10 cellular contexts compared by ENCODE assay signal in genomic region chr7:2634265-2635145, GRCh38. TPM values are rescaled to one million over a fixed set of nuclear protein-coding genes. Genes with fewer than 3 reads are reported as not detected.
DNase-seq lines count a peak whose midpoint lies in the region; ATAC-seq and TF ChIP-seq lines count a peak whose summit lies in the region.
"Had no signal": no experiment of that assay in that cellular context is flagged by ENCODE, and none has a peak within 500 bp of the region (broad histone marks: within the 10 kb centered on the region; RNA-seq: fewer than 3 reads in every experiment).

No MANE protein-coding gene starts in this region.

- H3K36me3 Mint-ChIP-seq in naive B cell: no peaks in the 10 kb centered on the region

- no TSS peak for BruUV-seq in IMR-90 (replicated peaks; lab: Mats Ljungman, UMichigan)

- dilution Hi-C loops in IMR-90 (cut with HindIII; ENCODE audit: low sequenced_read_pairs, unreplicated experiment): no loop called here

- H4K91ac ChIP-seq in IMR-90 (ENCODE audit: insufficient read depth, low read depth, low read length): peak overlapping the region; percentile 75

- intact Hi-C loops in IMR-90 (cut with micrococcal nuclease): loop anchor here (5.0 kb wide), 1 partner anchor 77 kb away; the partner anchor contains the start of genes BRAT1 and IQCE

- H3K18ac ChIP-seq in IMR-90 (ENCODE audit: low read depth, low read length): peak overlapping the region; percentile 16; the same call in 1 of the 2 replicates

- peak overlapping the region; percentile 32 for H2AK5ac ChIP-seq in IMR-90 (ENCODE audit: low read depth, low read length)

- peak overlapping the region; percentile 93 for H3K4ac ChIP-seq in IMR-90 (ENCODE audit: low read depth, low read length)

- peak overlapping the region; percentile 71 for H2BK120ac ChIP-seq in IMR-90 (ENCODE audit: low read depth, low read length)

- peaks cover 10 to 72% of the 10 kb centered on the region in 2 experiments; a peak in 3 of 4 replicates for H3K79me1 ChIP-seq in IMR-90 (ENCODE audit: low read depth in 1 of 2, low read length in 2 of 2)

- peak overlapping the region; percentile 67 for H3K23ac ChIP-seq in IMR-90 (ENCODE audit: low read depth, low read length)

- H4K20me1 ChIP-seq in IMR-90 (ENCODE audit: insufficient read depth, low read length): peaks cover 65% of the 10 kb centered on the region

- H3K27ac ChIP-seq in IMR-90 (ENCODE audit: insufficient read depth, low read length): peak overlapping the region; percentile 81
- peak overlapping the region; percentile 75 for H3K27ac ChIP-seq in cingulate gyrus (ENCODE audit: low read depth, low read length)

- peak overlapping the region; percentile 89 for H2BK5ac ChIP-seq in IMR-90 (ENCODE audit: low read depth, low read length, poor library complexity, severe bottlenecking)

- peaks cover 1% of the 10 kb centered on the region; the same call in 1 of the 2 replicates for H3K36me3 ChIP-seq in IMR-90 (ENCODE audit: control insufficient read depth, insufficient read depth, low read length)

- peak overlapping the region; percentile 21 for H3K9ac ChIP-seq in IMR-90 (ENCODE audit: low read depth, low read length)

- no peaks in the 10 kb centered on the region for H3K27me3 ChIP-seq in IMR-90 (ENCODE audit: control insufficient read depth, insufficient read depth, low read length)

- no peak overlapping the region for H3K56ac ChIP-seq in IMR-90 (ENCODE audit: extremely low read depth, insufficient read depth, low read length)

- peaks cover 23% of the 10 kb centered on the region for H3K9me1 ChIP-seq in IMR-90 (ENCODE audit: insufficient read depth, low read length)

- H2AFZ ChIP-seq in IMR-90 (replicated peaks; ENCODE audit: low read length, poor library complexity): peak overlapping the region; percentile 19

- H3K27me3 Mint-ChIP-seq in naive B cell: no peaks in the 10 kb centered on the region

- H3K9me3 ChIP-seq in IMR-90 (ENCODE audit: control insufficient read depth, insufficient read depth, low read length): no peaks in the 10 kb centered on the region

- peak overlapping the region; percentile 100 for H2AK9ac ChIP-seq in IMR-90 (replicated peaks; ENCODE audit: low read depth, low read length, poor library complexity)

- H3K27ac Mint-ChIP-seq in naive B cell: peak overlapping the region in 4 of 6 donors; percentile 21 to 84 (median 66)

- ATAC-seq in IMR-90 (ENCODE audit: low read depth) (no peak), naive B cell (ENCODE audit: low read depth in 2 of 2) (no peak), HG03469 (IDR thresholded peaks at IDR 0.05; ENCODE audit: unreplicated experiment) (no peak), HG02588 (IDR thresholded peaks at IDR 0.05; ENCODE audit: unreplicated experiment) (no peak)

- no peak for TF ChIP-seq CTCF in AG04449 (IDR thresholded peaks at IDR 0.05; ENCODE audit: insufficient read depth, low read length, missing control alignments)
- TF ChIP-seq CTCF in IMR-90 (conservative IDR thresholded peaks at IDR 0.05; ENCODE audit: low read depth, low read length): no peak

- peak overlapping the region; percentile 50 to 99 (median 87) for H3K4me3 Mint-ChIP-seq in naive B cell

- H4K5ac ChIP-seq in IMR-90 (ENCODE audit: low read depth, low read length): no peak overlapping the region

- peaks cover 46% of the 10 kb centered on the region for H3K4me1 ChIP-seq in IMR-90 (ENCODE audit: control insufficient read depth, insufficient read depth, low read length)

- TF ChIP-seq RAD21 in IMR-90 (IDR thresholded peaks at IDR 0.05; ENCODE audit: low read length): no peak

- no peak for TF ChIP-seq POLR2A in IMR-90 (IDR thresholded peaks at IDR 0.05; ENCODE audit: low read depth, low read length)

- in situ Hi-C loops in IMR-90 (cut with MboI; ENCODE audit: low sequenced_read_pairs): no loop called here

- H3K4me1 Mint-ChIP-seq in naive B cell: peaks cover 36 to 53% (median 50%) of the 10 kb centered on the region in 3 donors

- peak overlapping the region; percentile 69; the same call in 1 of the 2 replicates for H3K14ac ChIP-seq in IMR-90 (replicated peaks; ENCODE audit: low read depth, low read length)

- 94% methylated on average over 10 of the region's 22 CpGs; no CpG with 5 or more reads in 1 of the 2 experiments for WGBS in IMR-90 (ENCODE audit: extremely low coverage in 2 of 2, insufficient read length in 1 of 2), 2 experiments

- no peak overlapping the region for H2BK20ac ChIP-seq in IMR-90 (ENCODE audit: low read depth, low read length)

- DNase-seq in AG04449 (ENCODE audit: low read depth, low spot score) (no peak), IMR-90 (no peak), naive B cell (no peak), NCI-H2171 treated with DMSO at 0.1 percent for 48 hours (lab: John Stamatoyannopoulos, UW) (no peak)
- no peak for DNase-seq in stimulated activated CD4-positive, alpha-beta T cell treated with anti-CD3 and anti-CD28 coated beads, Interleukin-1b, Interleukin-23, amount 100 ng/mL, for 48 hours
- DNase-seq: effector CD4-positive, alpha-beta T cell; RPMI8226 had no signal

- H3K4me3 ChIP-seq in AG04449 (ENCODE audit: low read depth, low read length): peak overlapping the region; percentile 94
- peak overlapping the region; percentile 28 for H3K4me3 ChIP-seq in IMR-90 (ENCODE audit: insufficient read depth, low read depth, low read length)

- POLR2A ChIA-PET in AG04449 (lab: Yijun Ruan, JAX): interaction anchor here (0.5 kb wide), 1 partner anchor 171 kb away, joined by 6 read pairs; no protein-coding TSS in a partner anchor
- POLR2A ChIA-PET in IMR-90 (lab: Charles Lee; ENCODE audit: unreplicated experiment): no interaction called here

- H4K8ac ChIP-seq in IMR-90 (ENCODE audit: low read depth in 2 of 2, low read length in 2 of 2): peak overlapping the region in 1 of 2 experiments; percentile 69; a peak in 1 of 4 replicates

- H3K9me3 Mint-ChIP-seq in naive B cell: no peaks in the 10 kb centered on the region

- H3K4me2 ChIP-seq in IMR-90 (ENCODE audit: low read depth, low read length): peak overlapping the region; percentile 72

- no peak overlapping the region for H2BK15ac ChIP-seq in IMR-90 (ENCODE audit: low read depth, low read length)

- CTCF ChIA-PET in AG04449 (lab: Yijun Ruan, JAX) (interaction anchor here (0.6 to 1.4 kb wide), 3 partner anchors 11 to 165 kb away, joined by 3 to 4 read pairs (median 3); no protein-coding TSS in a partner anchor), IMR-90 (lab: Yijun Ruan, JAX) (no interaction called here)

TF ChIP-seq in IMR-90, 13 proteins besides CTCF, POLR2A, EP300 and RAD21:
- TF ChIP-seq CEBPB (IDR thresholded peaks at IDR 0.05; ENCODE audit: low read depth, low read length) (no peak), SMC3 (IDR thresholded peaks at IDR 0.05; ENCODE audit: low read depth, low read length) (no peak), FOS (IDR thresholded peaks at IDR 0.05; ENCODE audit: low read depth, low read length) (no peak), NFE2L2 (IDR thresholded peaks at IDR 0.05; ENCODE audit: low read depth, low read length) (no peak), MXI1 (IDR thresholded peaks at IDR 0.05; ENCODE audit: borderline replicate concordance, low read depth, low read length) (no peak), USF2 (IDR thresholded peaks at IDR 0.05; ENCODE audit: low read depth, low read length) (no peak), ELK1 (IDR thresholded peaks at IDR 0.05; ENCODE audit: borderline replicate concordance, low read depth, low read length) (no peak), BHLHE40 (IDR thresholded peaks at IDR 0.05; ENCODE audit: low read depth, low read length) (no peak), RCOR1 (IDR thresholded peaks at IDR 0.05; ENCODE audit: insufficient replicate concordance, low read length) (no peak), MAZ (IDR thresholded peaks at IDR 0.05; ENCODE audit: borderline replicate concordance, low read depth, low read length) (no peak), RFX5 (IDR thresholded peaks at IDR 0.05; ENCODE audit: low read depth, low read length) (no peak), MAFK (IDR thresholded peaks at IDR 0.05; ENCODE audit: low read depth, low read length) (no peak), CHD1 (IDR thresholded peaks at IDR 0.05; ENCODE audit: low read depth, low read length) (no peak)
TF ChIP-seq in IMR-90: peak in this region for 0.

RNA-seq across cellular contexts. Expression of gene TTYH3, which starts 2.7 kb away (rescaled TPM):
- 5.6 and 6.1 TPM in 2 replicates for total RNA-seq in IMR-90 (2012; rRNA removed)
- polyA plus RNA-seq in IMR-90 (2012; rRNA removed) (82.6 and 106 TPM in 2 replicates), naive B cell (ENCODE audit: low read depth in 6 of 6) (1 to 10 TPM; 1.2 to 4.4 (median 2.5) TPM)
- polyA plus RNA-seq in IMR-90 (2012; cell fraction: cytosol; rRNA removed): 56.1 and 135 TPM in 2 replicates
- polyA plus RNA-seq in IMR-90 (2012; cell fraction: nucleus; rRNA removed; ENCODE audit: low replicate concordance): 100 and 222 TPM in 2 replicates

RNA-seq across cellular contexts. Expression of gene AMZ1, which starts 53.5 kb away (rescaled TPM):
- total RNA-seq in IMR-90 (2012; rRNA removed): 0.54 and 0.83 TPM in 2 replicates
- 1.6 and 2.7 TPM in 2 replicates for polyA plus RNA-seq in IMR-90 (2012; rRNA removed)
- 0.93 and 1.5 TPM in 2 replicates for polyA plus RNA-seq in IMR-90 (2012; cell fraction: cytosol; rRNA removed)
- 1.8 and 3.4 TPM in 2 replicates for polyA plus RNA-seq in IMR-90 (2012; cell fraction: nucleus; rRNA removed; ENCODE audit: low replicate concordance)
- 1 to 10 TPM in 5 of 6 donors, not detected in 1; 1.4 to 3.3 (median 2.7) TPM for polyA plus RNA-seq in naive B cell (ENCODE audit: low read depth in 6 of 6)

Comparison
In these comparisons a context has a peak if more than half of its experiments do, and no peak if none do; other contexts are left out.
1. RNA of gene TTYH3, which starts 2.7 kb away (polyA plus RNA-seq): 56.1 to 222 TPM in IMR-90; 1.2 to 4.4 TPM in naive B cell; every median in the first group is over 10 times any median in the second.